1 cellular context compared by ENCODE assay signal in the genomic region with DNA sequence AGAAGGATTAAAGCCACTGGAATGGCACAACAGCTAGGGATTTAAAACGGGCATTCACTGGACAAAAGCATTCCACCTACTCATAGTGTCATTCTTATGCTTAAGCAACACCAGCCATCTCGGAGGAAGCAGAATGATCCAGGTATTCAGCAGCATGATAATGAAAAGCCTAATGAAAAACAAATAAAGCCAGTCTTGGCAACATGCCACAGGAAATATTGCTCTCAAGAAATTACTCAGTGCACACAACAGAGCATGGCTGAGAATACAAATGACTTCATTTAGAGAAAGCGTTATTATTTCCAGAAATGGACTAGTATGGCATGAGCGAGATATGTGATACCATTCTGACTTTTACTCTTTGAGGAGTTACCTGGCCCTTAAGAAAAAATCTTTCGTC.
TF ChIP-seq lines count a peak whose summit lies in the region.

No MANE protein-coding gene starts in this region.

TF ChIP-seq in K562, 482 proteins besides CTCF, POLR2A, EP300 and RAD21 (continued from another document):
- no peak for TF ChIP-seq ZNF589 (CRISPR knock-in tag; IDR thresholded peaks at IDR 0.05; ENCODE audit: low read depth)
- no peak for TF ChIP-seq ZNF707 (CRISPR knock-in tag; conservative IDR thresholded peaks at IDR 0.05)
- TF ChIP-seq NFIC (IDR thresholded peaks at IDR 0.05): 0 out of 2 replicates have a peak, but pooled peaks have one; percentile 25
- no peak for TF ChIP-seq HDAC6 (IDR thresholded peaks at IDR 0.05; ENCODE audit: low read depth, low read length)
TF ChIP-seq in K562: peak in this region for 1.
